Comparison of ENCODE assay signal across 8 cellular contexts in genomic region chr12:56258820-56259183, GRCh38. TPM values are rescaled to one million over a fixed set of nuclear protein-coding genes. Genes with fewer than 3 reads are reported as not detected.
DNase-seq lines count a peak whose midpoint lies in the region; ATAC-seq and TF ChIP-seq lines count a peak whose summit lies in the region.

No MANE protein-coding gene starts in this region.

- H3K4me1 Mint-ChIP-seq in activated T-cell treated with anti-CD3 and anti-CD28 coated beads, Interleukin-2, amount 50 U/mL, for 24 hours (ENCODE audit: low read depth), result peaks cover 21% of the 10 kb centered on the region

- H3K4me3 ChIP-seq in adipocyte (ENCODE audit: low read length), result peak overlapping the region; percentile 86
- H3K4me3 ChIP-seq in liver (ENCODE audit: low read depth in 1 of 3, low read length in 3 of 3), result peak overlapping the region in 2 of 3 donors; percentile 81 to 83
- peak overlapping the region; percentile 91 to 92 for H3K4me3 ChIP-seq in tibial artery

- DNase-seq in activated T-cell treated with anti-CD3 and anti-CD28 coated beads, Interleukin-2, amount 50 U/mL, for 24 hours, result no peak
- DNase-seq in activated T-cell treated with anti-CD3 and anti-CD28 coated beads, Interleukin-2, amount 50 U/mL, for 1 hour, result no peak
- DNase-seq in adipocyte (ENCODE audit: low read depth) (no peak), tibial artery (no peak), NCI-H1930 (lab: John Stamatoyannopoulos, UW) (no peak), SW 1271 (lab: John Stamatoyannopoulos, UW) (no peak)

- H3K36me3 ChIP-seq in adipocyte (ENCODE audit: control insufficient read depth, insufficient read depth, low read length, severe bottlenecking) (peaks cover 24% of the 10 kb centered on the region), liver (ENCODE audit: control insufficient read depth in 4 of 4, insufficient read depth in 3 of 4, low read depth in 1 of 4, low read length in 3 of 4) (peaks cover 4 to 16% (median 7%) of the 10 kb centered on the region in 4 donors), tibial artery (peaks cover 22 to 25% (median 24%) of the 10 kb centered on the region in 3 donors)

- TF ChIP-seq RAD21 in liver (IDR thresholded peaks at IDR 0.05), result no peak

- no peaks in the 10 kb centered on the region for H3K9me3 Mint-ChIP-seq in activated T-cell treated with anti-CD3 and anti-CD28 coated beads, Interleukin-2, amount 50 U/mL, for 24 hours

- intact Hi-C loops in tibial artery (cut with DNase I; ENCODE audit: low total_unique reads), result no loop called here

- H3K4me1 ChIP-seq in adipocyte (ENCODE audit: control insufficient read depth, insufficient read depth, low read length), result peaks cover 36% of the 10 kb centered on the region
- H3K4me1 ChIP-seq in liver (ENCODE audit: control insufficient read depth in 4 of 4, insufficient read depth in 4 of 4, low read length in 3 of 4), result peaks cover 1 to 20% (median 15%) of the 10 kb centered on the region in 4 donors
- H3K4me1 ChIP-seq in tibial artery, result peaks cover 0 to 31% (median 24%) of the 10 kb centered on the region in 4 donors

- TF ChIP-seq CTCF in liver (IDR thresholded peaks at IDR 0.05; ENCODE audit: low read depth, low read length, missing input control) (no peak), tibial artery (IDR thresholded peaks at IDR 0.05) (no peak)

- ATAC-seq in HG03460 (IDR thresholded peaks at IDR 0.05; ENCODE audit: unreplicated experiment), result no peak

- no peaks in the 10 kb centered on the region for H3K27me3 ChIP-seq in adipocyte (replicated peaks; ENCODE audit: control insufficient read depth, insufficient read depth, low read length)
- no peaks in the 10 kb centered on the region for H3K27me3 ChIP-seq in liver (ENCODE audit: control insufficient read depth in 4 of 4, insufficient read depth in 4 of 4, low read length in 3 of 4)
- H3K27me3 ChIP-seq in tibial artery, result no peaks in the 10 kb centered on the region

- H3K27me3 Mint-ChIP-seq in activated T-cell treated with anti-CD3 and anti-CD28 coated beads, Interleukin-2, amount 50 U/mL, for 24 hours, result no peaks in the 10 kb centered on the region

- H3K9ac ChIP-seq in adipocyte (ENCODE audit: low read length), result peak overlapping the region; percentile 92
- H3K9ac ChIP-seq in liver (ENCODE audit: low read depth in 1 of 2, low read length in 2 of 2), result peak overlapping the region; percentile 42 to 69

- H3K27ac ChIP-seq in liver (ENCODE audit: low read depth in 1 of 2, low read length in 2 of 2) (peak overlapping the region; percentile 63 to 66), tibial artery (peak overlapping the region; percentile 80 to 85)

- peak overlapping the region; percentile 91 for H3K27ac Mint-ChIP-seq in activated T-cell treated with anti-CD3 and anti-CD28 coated beads, Interleukin-2, amount 50 U/mL, for 24 hours

- WGBS in liver, result 11% methylated on average over 9 of the region's 9 CpGs

- peaks cover 37% of the 10 kb centered on the region for H3K36me3 Mint-ChIP-seq in activated T-cell treated with anti-CD3 and anti-CD28 coated beads, Interleukin-2, amount 50 U/mL, for 24 hours (ENCODE audit: low read depth)

- peak overlapping the region; percentile 88 for H3K4me3 Mint-ChIP-seq in activated T-cell treated with anti-CD3 and anti-CD28 coated beads, Interleukin-2, amount 50 U/mL, for 24 hours

- H3K9me3 ChIP-seq in adipocyte (ENCODE audit: control insufficient read depth, low read length) (no peaks in the 10 kb centered on the region), liver (ENCODE audit: control insufficient read depth in 4 of 4, low read length in 3 of 4) (no peaks in the 10 kb centered on the region), tibial artery (no peaks in the 10 kb centered on the region)

TF ChIP-seq in liver, 16 proteins besides CTCF, POLR2A, EP300 and RAD21:
- TF ChIP-seq ZBTB33 (IDR thresholded peaks at IDR 0.05), result no peak
- TF ChIP-seq FOXA1 (IDR thresholded peaks at IDR 0.05), result no peak
- no peak for TF ChIP-seq NR2F2 (IDR thresholded peaks at IDR 0.05)
- TF ChIP-seq SP1 (IDR thresholded peaks at IDR 0.05), result no peak
- TF ChIP-seq, protein P1, sequence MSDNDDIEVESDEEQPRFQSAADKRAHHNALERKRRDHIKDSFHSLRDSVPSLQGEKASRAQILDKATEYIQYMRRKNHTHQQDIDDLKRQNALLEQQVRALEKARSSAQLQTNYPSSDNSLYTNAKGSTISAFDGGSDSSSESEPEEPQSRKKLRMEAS (IDR thresholded peaks at IDR 0.05), result no peak
- no peak for TF ChIP-seq HNF4A (conservative IDR thresholded peaks at IDR 0.05)
- no peak for TF ChIP-seq TAF1 (conservative IDR thresholded peaks at IDR 0.05)
- peak; percentile 35 for TF ChIP-seq YY1 (IDR thresholded peaks at IDR 0.05)
TF ChIP-seq in liver: peak in this region for 1.

RNA-seq across cellular contexts. Expression of gene ANKRD52, which starts 0.6 kb away (rescaled TPM):
- total RNA-seq in liver, result 10 to 100 TPM in 1 of 2 donors, 1 to 10 TPM in 1; 8.3 to 13.6 TPM
- 10 to 100 TPM in 1 of 2 donors, 1 to 10 TPM in 1; 5.4 to 10.3 TPM for polyA plus RNA-seq in liver

RNA-seq across cellular contexts. Expression of gene COQ10A, which starts 7.9 kb away (rescaled TPM):
- 10 to 100 TPM in 1 of 2 donors, 1 to 10 TPM in 1; 3.2 to 40.7 TPM for total RNA-seq in liver
- 10 to 100 TPM in 1 of 2 donors, 1 to 10 TPM in 1; 9.5 to 21.6 TPM for polyA plus RNA-seq in liver

RNA-seq across cellular contexts. Expression of gene SLC39A5, which starts 29.0 kb away (rescaled TPM):
- total RNA-seq in liver, result 100 to 1,000 TPM; 157 to 195 TPM
- polyA plus RNA-seq in liver, result 100 to 1,000 TPM; 125 to 126 TPM

RNA-seq across cellular contexts. Expression of gene NABP2, which starts 34.7 kb away (rescaled TPM):
- total RNA-seq in liver, result 10 to 100 TPM; 10.8 to 13.1 TPM
- 10 to 100 TPM; 12.1 to 14.5 TPM for polyA plus RNA-seq in liver

RNA-seq across cellular contexts. Expression of gene RNF41, which starts 37.1 kb away (rescaled TPM):
- 10 to 100 TPM; 22.1 to 31.8 TPM for total RNA-seq in liver
- 10 to 100 TPM in 1 of 2 donors, 1 to 10 TPM in 1; 7.6 to 11.5 TPM for polyA plus RNA-seq in liver
